8 cellular contexts compared by ENCODE assay signal in genomic region chr17:50949128-50950001, GRCh38.
DNase-seq lines count a peak whose midpoint lies in the region; ATAC-seq and TF ChIP-seq lines count a peak whose summit lies in the region.

No MANE protein-coding gene starts in this region.

- no peaks in the 10 kb centered on the region for H3K27me3 ChIP-seq in CD4-positive, CD25-positive, alpha-beta regulatory T cell (ENCODE audit: control insufficient read depth, insufficient read depth, low read length)
- H3K27me3 ChIP-seq in RWPE2 (ENCODE audit: insufficient read depth, poor library complexity, severe bottlenecking) (no peaks in the 10 kb centered on the region), prostate gland (replicated peaks; ENCODE audit: insufficient read depth) (no peaks in the 10 kb centered on the region)

- intact Hi-C loops in Right ventricle myocardium superior (cut with DNase I) = loop anchor here (5.0 kb wide), 1 partner anchor 167 kb away; no protein-coding TSS in a partner anchor
- intact Hi-C loops in prostate gland (cut with DNase I) = loop anchor here (10.0 kb wide), 2 partner anchors 165 to 405 kb away; partner anchors contain the start of gene SPATA20

- peaks cover 31% of the 10 kb centered on the region for H3K4me1 ChIP-seq in CD4-positive, CD25-positive, alpha-beta regulatory T cell (ENCODE audit: control insufficient read depth, insufficient read depth, low read length, poor library complexity, severe bottlenecking)
- H3K4me1 ChIP-seq in RWPE2 (ENCODE audit: insufficient read depth, poor library complexity, severe bottlenecking) = peaks cover 52% of the 10 kb centered on the region
- peaks cover 22% of the 10 kb centered on the region for H3K4me1 ChIP-seq in prostate gland (replicated peaks)

- peak; percentile 5 for TF ChIP-seq POLR2A in prostate gland (IDR thresholded peaks at IDR 0.05)

- H3K36me3 Mint-ChIP-seq in CD4-positive, CD25-positive, alpha-beta regulatory T cell = no peaks in the 10 kb centered on the region

- no peak overlapping the region for H3K4me3 ChIP-seq in CD4-positive, CD25-positive, alpha-beta regulatory T cell (ENCODE audit: low read depth, low read length)
- H3K4me3 ChIP-seq in RWPE2 (ENCODE audit: severe bottlenecking) (no peak overlapping the region), prostate gland (no peak overlapping the region)

- no peak for DNase-seq in CD4-positive, CD25-positive, alpha-beta regulatory T cell
- DNase-seq in RWPE2 (ENCODE audit: low spot score) = no peak
- peak; percentile 38 for DNase-seq in Right ventricle myocardium superior
- no peak for DNase-seq in prostate gland (ENCODE audit: low spot score)
- no peak for DNase-seq in stimulated activated naive CD4-positive, alpha-beta T cell treated with Interleukin-2 at 50 U/mL for 16 hours (lab: John Stamatoyannopoulos, UW)
- DNase-seq in NOMO-1 (lab: John Stamatoyannopoulos, UW; ENCODE audit: unreplicated experiment in 2 of 2) = no peak

- ATAC-seq in CD4-positive, CD25-positive, alpha-beta regulatory T cell (ENCODE audit: low read depth in 2 of 2) = no peak
- ATAC-seq in RWPE2 (ENCODE audit: low read depth) (no peak), Right ventricle myocardium superior (ENCODE audit: poor library complexity) (peak; percentile 6), GM21737 (IDR thresholded peaks at IDR 0.05; ENCODE audit: unreplicated experiment) (no peak), HG03095 (IDR thresholded peaks at IDR 0.05; ENCODE audit: unreplicated experiment) (no peak)

- H3K27me3 Mint-ChIP-seq in CD4-positive, CD25-positive, alpha-beta regulatory T cell = no peaks in the 10 kb centered on the region

- no peak for TF ChIP-seq CTCF in RWPE2 (IDR thresholded peaks at IDR 0.05; ENCODE audit: poor library complexity, severe bottlenecking)
- TF ChIP-seq CTCF in prostate gland (IDR thresholded peaks at IDR 0.05) = no peak

- H3K4me3 Mint-ChIP-seq in CD4-positive, CD25-positive, alpha-beta regulatory T cell = no peak overlapping the region

- H3K36me3 ChIP-seq in CD4-positive, CD25-positive, alpha-beta regulatory T cell (ENCODE audit: control insufficient read depth, insufficient read depth, low read length) = no peaks in the 10 kb centered on the region
- H3K36me3 ChIP-seq in RWPE2 (ENCODE audit: low read depth) = no peaks in the 10 kb centered on the region
- no peaks in the 10 kb centered on the region for H3K36me3 ChIP-seq in prostate gland

- H3K9me3 Mint-ChIP-seq in CD4-positive, CD25-positive, alpha-beta regulatory T cell = no peaks in the 10 kb centered on the region

- H3K9me3 ChIP-seq in CD4-positive, CD25-positive, alpha-beta regulatory T cell (ENCODE audit: control insufficient read depth in 2 of 2, low read length in 2 of 2) = no peaks in the 10 kb centered on the region
- H3K9me3 ChIP-seq in RWPE2 (ENCODE audit: severe bottlenecking) = no peaks in the 10 kb centered on the region
- H3K9me3 ChIP-seq in prostate gland = no peaks in the 10 kb centered on the region

- 46% methylated on average over 22 of the region's 22 CpGs for WGBS in prostate gland

- H3K4me1 Mint-ChIP-seq in CD4-positive, CD25-positive, alpha-beta regulatory T cell = peaks cover 0 to 49% (median 16%) of the 10 kb centered on the region in 4 donors

- H3K27ac Mint-ChIP-seq in CD4-positive, CD25-positive, alpha-beta regulatory T cell = peak overlapping the region in 2 of 3 donors; percentile 73 to 89

- H3K27ac ChIP-seq in CD4-positive, CD25-positive, alpha-beta regulatory T cell (ENCODE audit: insufficient read depth, low read length, poor library complexity, severe bottlenecking) = no peak overlapping the region
- H3K27ac ChIP-seq in RWPE2 (ENCODE audit: poor library complexity, severe bottlenecking) (peak overlapping the region; percentile 75), prostate gland (peak overlapping the region; percentile 77 to 82)
